Comparison of ENCODE assay signal across 13 cellular contexts in the genomic region with DNA sequence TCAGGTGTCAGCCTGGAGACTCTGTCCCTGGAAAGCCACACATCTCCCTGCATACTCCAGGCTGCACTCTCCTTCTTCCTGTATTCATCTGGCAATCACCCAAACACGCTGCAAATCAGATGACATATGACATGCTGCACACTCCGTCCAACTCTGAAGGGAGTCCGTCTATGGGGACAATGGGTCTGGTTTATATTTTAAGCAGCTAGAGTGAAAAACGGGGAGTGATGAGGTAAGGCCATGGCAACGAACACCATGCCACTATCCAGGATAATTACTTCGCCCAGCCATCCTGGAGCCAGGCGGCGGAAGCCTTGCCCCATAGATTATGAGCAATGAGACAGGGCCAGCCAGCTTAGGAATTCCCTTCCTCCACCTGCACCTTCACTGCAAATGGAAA.
DNase-seq lines count a peak whose midpoint lies in the region; ATAC-seq and TF ChIP-seq lines count a peak whose summit lies in the region.
"Had no signal": no experiment of that assay in that cellular context is flagged by ENCODE, and none has a peak within 500 bp of the region (broad histone marks: within the 10 kb centered on the region; RNA-seq: fewer than 3 reads in every experiment).

No MANE protein-coding gene starts in this region.

- H3K36me3 Mint-ChIP-seq in activated CD8-positive, alpha-beta T cell treated with anti-CD3 and anti-CD28 coated beads, Interleukin-2, amount 10 ng/mL, durations not matched to agents 7 days and 5 days (ENCODE audit: low read depth) = peaks cover 41% of the 10 kb centered on the region
- no peaks in the 10 kb centered on the region for H3K36me3 Mint-ChIP-seq in glutamatergic neuron (ENCODE audit: unreplicated experiment)

- H3K27me3 Mint-ChIP-seq in activated CD8-positive, alpha-beta T cell treated with anti-CD3 and anti-CD28 coated beads, Interleukin-2, amount 10 ng/mL, durations not matched to agents 7 days and 5 days (ENCODE audit: low read depth) = no peaks in the 10 kb centered on the region
- H3K27me3 Mint-ChIP-seq in glutamatergic neuron (ENCODE audit: unreplicated experiment) = peaks cover 2% of the 10 kb centered on the region

- peak overlapping the region; percentile 45 for H3K4me3 Mint-ChIP-seq in activated CD8-positive, alpha-beta T cell treated with anti-CD3 and anti-CD28 coated beads, Interleukin-2, amount 10 ng/mL, durations not matched to agents 7 days and 5 days
- no peak overlapping the region for H3K4me3 Mint-ChIP-seq in glutamatergic neuron (ENCODE audit: unreplicated experiment)

- no peak for TF ChIP-seq CTCF in glutamatergic neuron (IDR thresholded peaks at IDR 0.05; ENCODE audit: partially characterized antibody, unreplicated experiment)

- H3K27ac Mint-ChIP-seq in activated CD8-positive, alpha-beta T cell treated with anti-CD3 and anti-CD28 coated beads, Interleukin-2, amount 10 ng/mL, durations not matched to agents 7 days and 5 days = peak overlapping the region; percentile 89
- no peak overlapping the region for H3K27ac Mint-ChIP-seq in glutamatergic neuron (ENCODE audit: unreplicated experiment)

- POLR2A ChIA-PET in activated CD8-positive, alpha-beta T cell treated with anti-CD3 and anti-CD28 coated beads, Interleukin-2, amount 10 ng/mL, durations not matched to agents 7 days and 5 days (lab: Charles Lee) = interaction anchor here (0.8 to 2.8 kb wide), 2 partner anchors 10 to 14 kb away, joined by 3 to 16 read pairs; no protein-coding TSS in a partner anchor

- no peaks in the 10 kb centered on the region for H3K9me3 Mint-ChIP-seq in activated CD8-positive, alpha-beta T cell treated with anti-CD3 and anti-CD28 coated beads, Interleukin-2, amount 10 ng/mL, durations not matched to agents 7 days and 5 days (ENCODE audit: insufficient read depth)
- no peaks in the 10 kb centered on the region for H3K9me3 Mint-ChIP-seq in glutamatergic neuron (ENCODE audit: unreplicated experiment)

- DNase-seq in NCI-H1417 (lab: John Stamatoyannopoulos, UW) = peak; percentile 27 to 65 (median 34)
- DNase-seq in NCI-H1417 treated with DMSO at 0.1 percent for 48 hours (lab: John Stamatoyannopoulos, UW) = no peak
- DNase-seq in NCI-H1105 treated with DMSO at 0.1 percent for 48 hours (lab: John Stamatoyannopoulos, UW) = peak; percentile 88
- DNase-seq in activated CD8-positive, alpha-beta T cell treated with anti-CD3 and anti-CD28 coated beads, Interleukin-2, amount 10 ng/mL, durations not matched to agents 7 days and 5 days = no peak
- peak; percentile 25 for DNase-seq in medulla oblongata (ENCODE audit: extremely low spot score)
- no peak for DNase-seq in kidney tubule cell (ENCODE audit: low spot score)
- DNase-seq in glutamatergic neuron = no peak
- DNase-seq: foreskin keratinocyte; NK-92 treated with Interleukin-12 subunit alpha and Interleukin-12 subunit beta, amount 100 ng/mL, for 24 hours; stimulated activated CD4-positive, alpha-beta T cell treated with anti-CD3 and anti-CD28 coated beads, Interleukin-1b, Interleukin-23, amount 100 ng/mL, for 48 hours; transverse colon had no signal

- ATAC-seq in activated CD8-positive, alpha-beta T cell treated with anti-CD3 and anti-CD28 coated beads, Interleukin-2, amount 10 ng/mL, durations not matched to agents 7 days and 5 days = no peak
- ATAC-seq in GM21529 (IDR thresholded peaks at IDR 0.05; ENCODE audit: unreplicated experiment) = no peak
- ATAC-seq: activated CD4-positive, CD25-positive, alpha-beta regulatory T cell treated with anti-CD3 and anti-CD28 coated beads, Interleukin-2, amount 50 U/mL, for 24 hours; foreskin keratinocyte had no signal

- H3K4me1 Mint-ChIP-seq in activated CD8-positive, alpha-beta T cell treated with anti-CD3 and anti-CD28 coated beads, Interleukin-2, amount 10 ng/mL, durations not matched to agents 7 days and 5 days (ENCODE audit: low read depth) = peaks cover 100% of the 10 kb centered on the region
- H3K4me1 Mint-ChIP-seq in glutamatergic neuron (ENCODE audit: low read depth, unreplicated experiment) = peaks cover 6% of the 10 kb centered on the region

- CTCF ChIA-PET in activated CD8-positive, alpha-beta T cell treated with anti-CD3 and anti-CD28 coated beads, Interleukin-2, amount 10 ng/mL, durations not matched to agents 7 days and 5 days (lab: Charles Lee) = interaction anchor here (1.0 kb wide), 1 partner anchor 42 kb away, joined by 4 read pairs; no protein-coding TSS in a partner anchor

Comparison
In these comparisons a context has a peak if more than half of its experiments do, and no peak if none do; other contexts are left out.
1. DNase-seq: peak in NCI-H1417 (3 of 3), NCI-H1105 treated with DMSO at 0.1 percent for 48 hours (single experiment) and medulla oblongata (single experiment); none in NCI-H1417 treated with DMSO at 0.1 percent for 48 hours (single experiment), activated CD8-positive, alpha-beta T cell treated with anti-CD3 and anti-CD28 coated beads, Interleukin-2, amount 10 ng/mL, durations not matched to agents 7 days and 5 days (single experiment), kidney tubule cell (single experiment) and glutamatergic neuron (single experiment).